ENCODE assay signal across 9 cellular contexts in genomic region chr15:64856429-64857145, GRCh38. TPM values are rescaled to one million over a fixed set of nuclear protein-coding genes. Genes with fewer than 3 reads are reported as not detected.
DNase-seq lines count a peak whose midpoint lies in the region; ATAC-seq, FAIRE-seq and TF ChIP-seq lines count a peak whose summit lies in the region.
"Had no signal": no experiment of that assay in that cellular context is flagged by ENCODE, and none has a peak within 500 bp of the region (broad histone marks: within the 10 kb centered on the region; RNA-seq: fewer than 3 reads in every experiment).

No MANE protein-coding gene starts in this region.

- H3K27me3 Mint-ChIP-seq in central memory CD8-positive, alpha-beta T cell: no peaks in the 10 kb centered on the region

- CTCF ChIA-PET in HepG2 (lab: Yijun Ruan, JAX; ENCODE audit: low intra/inter-chr PET ratio, low total read pairs): no interaction called here

- H3K4me1 Mint-ChIP-seq in central memory CD8-positive, alpha-beta T cell: peaks cover 62% of the 10 kb centered on the region

- peaks cover 17% of the 10 kb centered on the region for H3K4me1 ChIP-seq in HepG2 (ENCODE audit: insufficient read depth, low read length)

- no peak overlapping the region for H2AFZ ChIP-seq in HepG2 (ENCODE audit: low read length)

- intact Hi-C loops in HepG2 (cut with micrococcal nuclease; ENCODE audit: unreplicated experiment): no loop called here

- no peaks in the 10 kb centered on the region for H3K9me3 Mint-ChIP-seq in central memory CD8-positive, alpha-beta T cell

- TF ChIP-seq RAD21 in HepG2 (CRISPR knock-in tag; IDR thresholded peaks at IDR 0.05): no peak

- no peaks in the 10 kb centered on the region for H3K27me3 ChIP-seq in HepG2 (ENCODE audit: control insufficient read depth in 1 of 2, insufficient read depth in 2 of 2, low read length in 2 of 2)

- no peak for TF ChIP-seq POLR2A in HepG2 (IDR thresholded peaks at IDR 0.05; ENCODE audit: insufficient read depth in 1 of 2, low read depth in 2 of 2, low read length in 2 of 2)

- DNase-seq in DMS53 (lab: John Stamatoyannopoulos, UW): peak; percentile 14
- DNase-seq in DMS53 treated with DMSO at 0.1 percent for 48 hours (lab: John Stamatoyannopoulos, UW; ENCODE audit: unreplicated experiment): no peak
- DNase-seq in central memory CD8-positive, alpha-beta T cell (ENCODE audit: low spot score in 2 of 2): no peak
- peak; percentile 78 for DNase-seq in HepG2 (ENCODE audit: low spot score)
- DNase-seq in stimulated activated CD4-positive, alpha-beta T cell treated with anti-CD3 and anti-CD28 coated beads, Interleukin-2, amount 100 ng/mL, for 48 hours: no peak

- peaks cover 14 to 32% of the 10 kb centered on the region in 2 experiments; a peak in 4 of 5 replicates for H3K36me3 ChIP-seq in HepG2 (replicated peaks in 1 of 2; ENCODE audit: control insufficient read depth in 1 of 2, insufficient read depth in 2 of 2, low read length in 2 of 2)

- TF ChIP-seq EP300 in HepG2 (IDR thresholded peaks at IDR 0.05; ENCODE audit: low read depth in 2 of 2, low read length in 2 of 2) (no peak), HepG2 (CRISPR knock-in tag; IDR thresholded peaks at IDR 0.05; ENCODE audit: borderline replicate concordance) (no peak)

- TF ChIP-seq CTCF in HepG2 (CRISPR knock-in tag; IDR thresholded peaks at IDR 0.05): no peak; the same call in 1 of the 2 replicates

- no peaks in the 10 kb centered on the region for H3K79me2 ChIP-seq in HepG2 (ENCODE audit: insufficient read depth, low read length)

- H3K27ac Mint-ChIP-seq in central memory CD8-positive, alpha-beta T cell (ENCODE audit: low read depth): peak overlapping the region; percentile 94

- BruUV-seq in HepG2 (replicated peaks; lab: Mats Ljungman, UMichigan): no TSS peak

- peak overlapping the region; percentile 59 for H3K4me3 Mint-ChIP-seq in central memory CD8-positive, alpha-beta T cell

- H3K27ac ChIP-seq in HepG2 (ENCODE audit: extremely low read length, insufficient read depth, low read length) (peak overlapping the region; percentile 56), temporal lobe (ENCODE audit: low read depth, low read length) (peak overlapping the region; percentile 91)

- no peaks in the 10 kb centered on the region for H4K20me1 ChIP-seq in HepG2 (ENCODE audit: insufficient read depth, low read length)

- in situ Hi-C loops in HepG2 (cut with HindIII; ENCODE audit: extremely low pct_ligation_motif_present, low pct_unique_long_range_greater_than_20kb): no loop called here

- H3K9me3 ChIP-seq in HepG2 (ENCODE audit: low read length): no peaks in the 10 kb centered on the region

- POLR2A ChIA-PET in HepG2 (lab: Yijun Ruan, JAX): interaction anchor here (0.8 to 1.5 kb wide), 4 partner anchors 14 to 38 kb away, joined by 3 to 4 read pairs (median 4); partner anchors contain the start of gene PLEKHO2

- no peak for FAIRE-seq in HepG2 (lab: Jason Lieb, UNC)
- FAIRE-seq: A204.1 had no signal

- WGBS in HepG2 (ENCODE audit: low lambda C conversion rate): 33% methylated on average over 5 of the region's 5 CpGs

- H3K9ac ChIP-seq in HepG2 (ENCODE audit: insufficient read depth, low read depth, low read length): peak overlapping the region; percentile 45; the same call in 1 of the 2 replicates

- ATAC-seq in central memory CD8-positive, alpha-beta T cell (replicated peaks; ENCODE audit: extremely low read depth, poor library complexity, severe bottlenecking): no peak
- ATAC-seq in HepG2 (peak; percentile 70), GM18517 (IDR thresholded peaks at IDR 0.05; ENCODE audit: unreplicated experiment) (no peak), HG03521 (IDR thresholded peaks at IDR 0.05; ENCODE audit: unreplicated experiment) (no peak)

- no peak overlapping the region for H3K4me3 ChIP-seq in HepG2 (replicated peaks in 1 of 3; ENCODE audit: insufficient read depth in 1 of 3, low read depth in 2 of 3, low read length in 3 of 3)

- H3K4me2 ChIP-seq in HepG2 (ENCODE audit: low read depth, low read length): peak overlapping the region; percentile 18

- H3K36me3 Mint-ChIP-seq in central memory CD8-positive, alpha-beta T cell (ENCODE audit: insufficient read depth): peaks cover 40% of the 10 kb centered on the region

TF ChIP-seq in HepG2, 621 proteins besides CTCF, POLR2A, EP300 and RAD21 (continues in another document):
- TF ChIP-seq GABPA (IDR thresholded peaks at IDR 0.05; ENCODE audit: low read depth, low read length) (no peak), GABPA (CRISPR knock-in tag; IDR thresholded peaks at IDR 0.05; ENCODE audit: low read depth) (no peak)

RNA-seq across cellular contexts. Expression of gene PLEKHO2, which starts 14.9 kb away (rescaled TPM):
- total RNA-seq in HepG2 (2016; rRNA removed; fragmentation: Illumina TruSeq; extraction: Trizol) (3.1 and 3.8 TPM in 2 replicates), temporal lobe (4.9 TPM)
- total RNA-seq in HepG2 (2016; cell fraction: cytosol; rRNA removed; fragmentation: Illumina TruSeq; extraction: Trizol; ENCODE audit: low read depth): 0.61 and 0.71 TPM in 2 replicates
- total RNA-seq in HepG2 (2016; cell fraction: insoluble cytoplasmic fraction; rRNA removed; fragmentation: Illumina TruSeq; extraction: Trizol): 3.1 and 4.3 TPM in 2 replicates
- total RNA-seq in HepG2 (2016; cell fraction: membrane; rRNA removed; fragmentation: Illumina TruSeq; extraction: Trizol): 1.4 and 1.8 TPM in 2 replicates
- 3.2 and 3.6 TPM in 2 replicates for total RNA-seq in HepG2 (2016; cell fraction: nucleus; rRNA removed; fragmentation: Illumina TruSeq; extraction: Trizol)
- polyA plus RNA-seq in HepG2 (2011; rRNA removed): 4.8 and 5.1 TPM in 2 replicates
- 3.1 and 3.9 TPM in 2 replicates for polyA plus RNA-seq in HepG2 (2011; cell fraction: cytosol; rRNA removed)
- polyA plus RNA-seq in HepG2 (2011; cell fraction: nucleus; rRNA removed): 15.5 and 19.5 TPM in 2 replicates
- 3.9 and 4.4 TPM in 2 replicates for polyA plus RNA-seq in HepG2 (2012)
- polyA plus RNA-seq in HepG2 (2016; cell fraction: cytosol; fragmentation: Illumina TruSeq; extraction: Trizol; ENCODE audit: low read depth): 0.38 and 0.41 TPM in 2 replicates
- 2.2 and 3.1 TPM in 2 replicates for polyA plus RNA-seq in HepG2 (2016; cell fraction: insoluble cytoplasmic fraction; fragmentation: Illumina TruSeq; extraction: Trizol; ENCODE audit: low read depth)
- 0.70 and 0.73 TPM in 2 replicates for polyA plus RNA-seq in HepG2 (2016; cell fraction: membrane; fragmentation: Illumina TruSeq; extraction: Trizol; ENCODE audit: low read depth)
- polyA plus RNA-seq in HepG2 (2016; cell fraction: nucleus; fragmentation: Illumina TruSeq; extraction: Trizol; ENCODE audit: insufficient read depth, low read depth): 17.8 and 18.9 TPM in 2 replicates
- polyA minus RNA-seq in HepG2 (2011; rRNA and poly(A)+ RNA removed; ENCODE audit: low replicate concordance): 3.4 and 9.7 TPM in 2 replicates
- 3.4 and 3.5 TPM in 2 replicates for polyA minus RNA-seq in HepG2 (2011; cell fraction: cytosol; rRNA and poly(A)+ RNA removed)
- 4.4 and 6.8 TPM in 2 replicates for polyA minus RNA-seq in HepG2 (2011; cell fraction: nucleus; rRNA and poly(A)+ RNA removed)

RNA-seq across cellular contexts. Expression of gene PIF1, which starts 31.1 kb away (rescaled TPM):
- 8.3 and 19.7 TPM in 2 replicates for total RNA-seq in HepG2 (2016; rRNA removed; fragmentation: Illumina TruSeq; extraction: Trizol)
- 10.1 and 10.8 TPM in 2 replicates for total RNA-seq in HepG2 (2016; cell fraction: cytosol; rRNA removed; fragmentation: Illumina TruSeq; extraction: Trizol; ENCODE audit: low read depth)
- 7.8 and 21.1 TPM in 2 replicates for total RNA-seq in HepG2 (2016; cell fraction: insoluble cytoplasmic fraction; rRNA removed; fragmentation: Illumina TruSeq; extraction: Trizol)
- total RNA-seq in HepG2 (2016; cell fraction: membrane; rRNA removed; fragmentation: Illumina TruSeq; extraction: Trizol): 8.0 and 9.6 TPM in 2 replicates
- 22.6 and 34.5 TPM in 2 replicates for total RNA-seq in HepG2 (2016; cell fraction: nucleus; rRNA removed; fragmentation: Illumina TruSeq; extraction: Trizol)
- polyA plus RNA-seq in HepG2 (2011; rRNA removed): 14.0 and 18.5 TPM in 2 replicates
- polyA plus RNA-seq in HepG2 (2011; cell fraction: cytosol; rRNA removed): 5.4 and 11.1 TPM in 2 replicates
- 50.6 and 90.5 TPM in 2 replicates for polyA plus RNA-seq in HepG2 (2011; cell fraction: nucleus; rRNA removed)
- 3.2 and 9.0 TPM in 2 replicates for polyA plus RNA-seq in HepG2 (2012)
- 1.2 and 1.3 TPM in 2 replicates for polyA plus RNA-seq in HepG2 (2016; cell fraction: cytosol; fragmentation: Illumina TruSeq; extraction: Trizol; ENCODE audit: low read depth)
- polyA plus RNA-seq in HepG2 (2016; cell fraction: insoluble cytoplasmic fraction; fragmentation: Illumina TruSeq; extraction: Trizol; ENCODE audit: low read depth): 7.2 and 8.0 TPM in 2 replicates
- polyA plus RNA-seq in HepG2 (2016; cell fraction: membrane; fragmentation: Illumina TruSeq; extraction: Trizol; ENCODE audit: low read depth): 3.6 and 4.0 TPM in 2 replicates
- polyA plus RNA-seq in HepG2 (2016; cell fraction: nucleus; fragmentation: Illumina TruSeq; extraction: Trizol; ENCODE audit: insufficient read depth, low read depth): 105 and 116 TPM in 2 replicates
- 12.7 and 35.9 TPM in 2 replicates for polyA minus RNA-seq in HepG2 (2011; rRNA and poly(A)+ RNA removed; ENCODE audit: low replicate concordance)
- polyA minus RNA-seq in HepG2 (2011; cell fraction: cytosol; rRNA and poly(A)+ RNA removed): 1.6 and 4.1 TPM in 2 replicates
- polyA minus RNA-seq in HepG2 (2011; cell fraction: nucleus; rRNA and poly(A)+ RNA removed): 11.4 and 16.5 TPM in 2 replicates
- 1.2 TPM for total RNA-seq in temporal lobe

RNA-seq across cellular contexts. Expression of gene ANKDD1A, which starts 55.1 kb away (rescaled TPM):
- total RNA-seq in HepG2 (2016; rRNA removed; fragmentation: Illumina TruSeq; extraction: Trizol) (0.11 TPM in 2 replicates), temporal lobe (12.0 TPM)
- not detected in 2 replicates for total RNA-seq in HepG2 (2016; cell fraction: cytosol; rRNA removed; fragmentation: Illumina TruSeq; extraction: Trizol; ENCODE audit: low read depth)
- total RNA-seq in HepG2 (2016; cell fraction: insoluble cytoplasmic fraction; rRNA removed; fragmentation: Illumina TruSeq; extraction: Trizol): 0.09 TPM in 1 of 2 replicates, not detected in the other
- not detected in 2 replicates for total RNA-seq in HepG2 (2016; cell fraction: membrane; rRNA removed; fragmentation: Illumina TruSeq; extraction: Trizol)
- total RNA-seq in HepG2 (2016; cell fraction: nucleus; rRNA removed; fragmentation: Illumina TruSeq; extraction: Trizol): not detected in 2 replicates
- 0.17 and 0.48 TPM in 2 replicates for polyA plus RNA-seq in HepG2 (2011; rRNA removed)
- 0.19 and 0.23 TPM in 2 replicates for polyA plus RNA-seq in HepG2 (2011; cell fraction: cytosol; rRNA removed)
- 1.3 and 1.5 TPM in 2 replicates for polyA plus RNA-seq in HepG2 (2011; cell fraction: nucleus; rRNA removed)
- 0.21 and 0.31 TPM in 2 replicates for polyA plus RNA-seq in HepG2 (2012)
- polyA plus RNA-seq in HepG2 (2016; cell fraction: cytosol; fragmentation: Illumina TruSeq; extraction: Trizol; ENCODE audit: low read depth): not detected in 2 replicates
- polyA plus RNA-seq in HepG2 (2016; cell fraction: insoluble cytoplasmic fraction; fragmentation: Illumina TruSeq; extraction: Trizol; ENCODE audit: low read depth): not detected in 2 replicates
- polyA plus RNA-seq in HepG2 (2016; cell fraction: membrane; fragmentation: Illumina TruSeq; extraction: Trizol; ENCODE audit: low read depth): not detected in 2 replicates
- polyA plus RNA-seq in HepG2 (2016; cell fraction: nucleus; fragmentation: Illumina TruSeq; extraction: Trizol; ENCODE audit: insufficient read depth, low read depth): not detected in 2 replicates
- polyA minus RNA-seq in HepG2 (2011; rRNA and poly(A)+ RNA removed; ENCODE audit: low replicate concordance): 0.40 TPM in 2 replicates
- polyA minus RNA-seq in HepG2 (2011; cell fraction: cytosol; rRNA and poly(A)+ RNA removed): not detected in 2 replicates
- not detected in 2 replicates for polyA minus RNA-seq in HepG2 (2011; cell fraction: nucleus; rRNA and poly(A)+ RNA removed)

Comparison
In these comparisons a context has a peak if more than half of its experiments do, and no peak if none do; other contexts are left out.
1. DNase-seq: peak in DMS53 (single experiment) and HepG2 (single experiment); none in DMS53 treated with DMSO at 0.1 percent for 48 hours (single experiment), central memory CD8-positive, alpha-beta T cell (0 of 2) and stimulated activated CD4-positive, alpha-beta T cell treated with anti-CD3 and anti-CD28 coated beads, Interleukin-2, amount 100 ng/mL, for 48 hours (0 of 2).
2. RNA of gene ANKDD1A, which starts 55.1 kb away (total RNA-seq): 12.0 TPM in temporal lobe (single experiment); 0.09 to 0.11 TPM in HepG2; every median in the first group is over 10 times any median in the second.